Comparison of ENCODE assay signal across 1 cellular context in genomic region chr6:137216875-137217553, GRCh38.
TF ChIP-seq lines count a peak whose summit lies in the region.

No MANE protein-coding gene starts in this region.

TF ChIP-seq in IMR-90, 13 proteins besides CTCF, POLR2A, EP300 and RAD21 (continued from another document):
- TF ChIP-seq, protein P1, sequence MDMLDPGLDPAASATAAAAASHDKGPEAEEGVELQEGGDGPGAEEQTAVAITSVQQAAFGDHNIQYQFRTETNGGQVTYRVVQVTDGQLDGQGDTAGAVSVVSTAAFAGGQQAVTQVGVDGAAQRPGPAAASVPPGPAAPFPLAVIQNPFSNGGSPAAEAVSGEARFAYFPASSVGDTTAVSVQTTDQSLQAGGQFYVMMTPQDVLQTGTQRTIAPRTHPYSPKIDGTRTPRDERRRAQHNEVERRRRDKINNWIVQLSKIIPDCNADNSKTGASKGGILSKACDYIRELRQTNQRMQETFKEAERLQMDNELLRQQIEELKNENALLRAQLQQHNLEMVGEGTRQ (IDR thresholded peaks at IDR 0.05; ENCODE audit: low read depth, low read length), result no peak
- TF ChIP-seq RCOR1 (IDR thresholded peaks at IDR 0.05; ENCODE audit: insufficient replicate concordance, low read length), result no peak
- TF ChIP-seq BHLHE40 (IDR thresholded peaks at IDR 0.05; ENCODE audit: low read depth, low read length), result no peak
- no peak for TF ChIP-seq CHD1 (IDR thresholded peaks at IDR 0.05; ENCODE audit: low read depth, low read length)
- no peak for TF ChIP-seq MAZ (IDR thresholded peaks at IDR 0.05; ENCODE audit: borderline replicate concordance, low read depth, low read length)
- no peak for TF ChIP-seq SMC3 (IDR thresholded peaks at IDR 0.05; ENCODE audit: low read depth, low read length)
- TF ChIP-seq, protein P2, sequence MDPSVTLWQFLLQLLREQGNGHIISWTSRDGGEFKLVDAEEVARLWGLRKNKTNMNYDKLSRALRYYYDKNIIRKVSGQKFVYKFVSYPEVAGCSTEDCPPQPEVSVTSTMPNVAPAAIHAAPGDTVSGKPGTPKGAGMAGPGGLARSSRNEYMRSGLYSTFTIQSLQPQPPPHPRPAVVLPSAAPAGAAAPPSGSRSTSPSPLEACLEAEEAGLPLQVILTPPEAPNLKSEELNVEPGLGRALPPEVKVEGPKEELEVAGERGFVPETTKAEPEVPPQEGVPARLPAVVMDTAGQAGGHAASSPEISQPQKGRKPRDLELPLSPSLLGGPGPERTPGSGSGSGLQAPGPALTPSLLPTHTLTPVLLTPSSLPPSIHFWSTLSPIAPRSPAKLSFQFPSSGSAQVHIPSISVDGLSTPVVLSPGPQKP (IDR thresholded peaks at IDR 0.05; ENCODE audit: borderline replicate concordance, low read depth, low read length), result no peak
- TF ChIP-seq RFX5 (IDR thresholded peaks at IDR 0.05; ENCODE audit: low read depth, low read length), result no peak
- no peak for TF ChIP-seq NFE2L2 (IDR thresholded peaks at IDR 0.05; ENCODE audit: low read depth, low read length)
